8 cellular contexts compared by ENCODE assay signal in genomic region chr6:134560019-134560418, GRCh38.
"Had no signal": no experiment of that assay in that cellular context is flagged by ENCODE, and none has a peak within 500 bp of the region (broad histone marks: within the 10 kb centered on the region; RNA-seq: fewer than 3 reads in every experiment).

No MANE protein-coding gene starts in this region.

- H3K4me3 Mint-ChIP-seq: HFFc6 had no signal

- H3K27ac Mint-ChIP-seq: HFFc6 had no signal

- H3K27ac ChIP-seq: GM23248, HL-60 had no signal

- H3K4me1 ChIP-seq: HAP-1 had no signal

- H3K9me3 Mint-ChIP-seq: HFFc6 had no signal

- H3K4me3 ChIP-seq: GM23248, HAP-1 had no signal

- H3K36me3 ChIP-seq: HAP-1 had no signal

- H3K9me3 ChIP-seq: HAP-1 had no signal

- DNase-seq: GM23248, GOT3, H7, HFFc6, IMR-90 had no signal

- ATAC-seq: HCT116 had no signal

- H3K9ac ChIP-seq: GM23248 had no signal

- H2AFZ ChIP-seq: GM23248 had no signal
